ENCODE assay signal across 12 cellular contexts in the genomic region with DNA sequence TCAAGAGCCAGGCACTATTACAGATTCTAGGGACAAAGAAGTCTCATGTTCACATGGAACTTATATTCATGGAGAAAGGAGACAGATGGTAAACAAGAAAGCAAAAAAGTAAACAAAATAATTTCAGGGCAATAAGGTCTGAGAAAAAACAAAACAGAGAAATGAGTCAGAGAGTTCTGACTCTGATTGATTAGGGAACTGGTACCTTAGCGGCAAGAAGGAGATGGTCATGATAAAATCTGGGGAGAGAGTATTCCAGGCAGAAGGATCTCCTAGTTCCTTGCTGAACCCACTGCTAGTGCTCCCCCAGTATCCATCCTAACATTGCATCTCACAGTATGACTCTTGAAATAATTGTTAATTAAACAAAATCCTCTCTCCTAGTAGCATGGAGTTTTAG.
"Had no signal": no experiment of that assay in that cellular context is flagged by ENCODE, and none has a peak within 500 bp of the region (broad histone marks: within the 10 kb centered on the region; RNA-seq: fewer than 3 reads in every experiment).

No MANE protein-coding gene starts in this region.

- H3K27me3 ChIP-seq: heart left ventricle, ovary, stomach had no signal

- H3K27ac ChIP-seq: coronary artery, heart left ventricle, left ventricle myocardium inferior, ovary, stomach had no signal

- H3K4me3 ChIP-seq: coronary artery, heart left ventricle, left ventricle myocardium inferior, ovary, stomach had no signal

- ATAC-seq: activated CD8-positive, alpha-beta T cell treated with anti-CD3 and anti-CD28 coated beads for 36 hours; heart left ventricle had no signal

- DNase-seq: activated CD8-positive, alpha-beta memory T cell treated with anti-CD3 and anti-CD28 coated beads, Interleukin-2, amount 50 U/mL, for 4 hours; activated CD8-positive, alpha-beta T cell treated with anti-CD3 and anti-CD28 coated beads for 36 hours; activated naive CD4-positive, alpha-beta T cell treated with anti-CD3 and anti-CD28 coated beads, Interleukin-2, amount 10 ng/mL, durations not matched to agents 7 days and 5 days; effector CD8-positive, alpha-beta T cell; foreskin melanocyte; heart left ventricle; left ventricle myocardium inferior; mesenchymal stem cell; ovary; stimulated activated CD4-positive, alpha-beta T cell treated with anti-CD3 and anti-CD28 coated beads, Interleukin-4, amount 100 ng/mL, for 24 hours; stomach had no signal

- H3K36me3 ChIP-seq: heart left ventricle, left ventricle myocardium inferior, ovary, stomach had no signal

- H3K9me3 ChIP-seq: heart left ventricle, left ventricle myocardium inferior, ovary, stomach had no signal
